ENCODE assay signal across 19 cellular contexts in the genomic region with DNA sequence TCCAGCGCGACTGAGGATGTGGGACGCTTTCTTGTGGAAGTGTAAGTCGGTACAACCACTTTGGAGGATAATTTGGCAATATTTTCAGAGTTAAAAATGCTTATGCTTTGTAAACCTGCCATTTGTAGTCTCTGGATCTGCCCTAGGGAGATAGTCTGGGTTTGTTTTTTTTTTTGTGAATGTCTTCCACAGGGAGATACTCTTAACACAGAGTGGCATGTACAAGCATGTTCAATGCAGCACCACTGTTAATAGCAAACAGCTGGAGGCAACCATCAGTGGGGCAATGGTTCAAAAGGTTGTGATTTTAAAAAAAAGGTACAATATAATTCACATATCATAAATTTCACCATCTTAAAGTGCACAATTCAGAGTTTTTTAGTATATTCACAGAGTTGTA. TPM values are rescaled to one million over a fixed set of nuclear protein-coding genes. Genes with fewer than 3 reads are reported as not detected.
A peak's percentile ranks its signal among the peaks of the same experiment; 100 is the strongest.
DNase-seq lines count a peak whose midpoint lies in the region; FAIRE-seq and TF ChIP-seq lines count a peak whose summit lies in the region.
"Had no signal": no experiment of that assay in that cellular context is flagged by ENCODE, and none has a peak within 500 bp of the region (broad histone marks: within the 10 kb centered on the region; RNA-seq: fewer than 3 reads in every experiment).

No MANE protein-coding gene starts in this region.

- no peak overlapping the region for H3K4me2 ChIP-seq in SK-N-SH

- H3K4me1 ChIP-seq in SK-N-SH (ENCODE audit: control insufficient read depth in 1 of 2, insufficient read depth in 2 of 2, low read depth in 1 of 2, low read length in 1 of 2) (peaks cover 0 to 7% of the 10 kb centered on the region in 2 experiments; a peak in 1 of 4 replicates), neutrophil (ENCODE audit: control insufficient read depth in 1 of 2, insufficient read depth in 1 of 2, low read depth in 1 of 2, low read length in 1 of 2) (peaks cover 57 to 65% of the 10 kb centered on the region in 2 experiments)
- H3K4me1 ChIP-seq in effector memory CD4-positive, alpha-beta T cell (ENCODE audit: control insufficient read depth, insufficient read depth, low read length, poor library complexity, severe bottlenecking), result no peaks in the 10 kb centered on the region

- DNase-seq in HTR-8/SVneo (ENCODE audit: insufficient read length, low spot score) (no peak), SK-N-SH (peak; percentile 44), epithelial cell of prostate (ENCODE audit: low read depth, low spot score) (no peak), HK-2 (ENCODE audit: unreplicated experiment) (no peak), retina (no peak)
- DNase-seq in activated T-cell treated with anti-CD3 and anti-CD28 coated beads, Interleukin-2, amount 50 U/mL, for 48 hours, result no peak
- DNase-seq in effector memory CD4-positive, alpha-beta T cell, result no peak
- DNase-seq: CD4-positive, alpha-beta T cell; DMS79; HCEC 1CT; MV-4-11; NCI-H1436; NCI-H2081; NCI-H345; NCI-H526 treated with DMSO at 0.1 percent for 48 hours; OCI-M1 had no signal

- POLR2A ChIA-PET in SK-N-SH (lab: Yijun Ruan, JAX), result no interaction called here

- no peaks in the 10 kb centered on the region for H3K27me3 ChIP-seq in SK-N-SH (ENCODE audit: insufficient read depth)
- H3K27me3 ChIP-seq in neutrophil, result no peaks in the 10 kb centered on the region
- H3K27me3 ChIP-seq in effector memory CD4-positive, alpha-beta T cell (replicated peaks; ENCODE audit: control insufficient read depth, insufficient read depth, low read length, poor library complexity, severe bottlenecking), result no peaks in the 10 kb centered on the region

- H3K36me3 ChIP-seq in SK-N-SH (replicated peaks in 1 of 2; ENCODE audit: control insufficient read depth in 1 of 2, insufficient read depth in 2 of 2, low read length in 1 of 2) (peaks cover 2% of the 10 kb centered on the region in 2 experiments), neutrophil (peaks cover 4% of the 10 kb centered on the region)
- peaks cover 18% of the 10 kb centered on the region for H3K36me3 ChIP-seq in effector memory CD4-positive, alpha-beta T cell (ENCODE audit: control insufficient read depth, insufficient read depth, low read length)

- H3K4me3 ChIP-seq in SK-N-SH (ENCODE audit: low read depth in 2 of 2, low read length in 1 of 2) (no peak overlapping the region), neutrophil (ENCODE audit: low read depth in 1 of 2, low read length in 1 of 2) (no peak overlapping the region)
- H3K4me3 ChIP-seq in effector memory CD4-positive, alpha-beta T cell (ENCODE audit: insufficient read depth, low read depth, low read length, poor library complexity, severe bottlenecking), result no peak overlapping the region

- H3K27ac ChIP-seq in SK-N-SH (ENCODE audit: low read depth in 2 of 2, low read length in 1 of 2), result peak overlapping the region; percentile 24 to 87; a peak in 3 of 4 replicates
- H3K27ac ChIP-seq in epithelial cell of prostate, result peak overlapping the region; percentile 51
- peak overlapping the region; percentile 52 for H3K27ac ChIP-seq in neutrophil
- no peak overlapping the region for H3K27ac ChIP-seq in effector memory CD4-positive, alpha-beta T cell (ENCODE audit: insufficient read depth, low read length, poor library complexity, severe bottlenecking)

- CTCF ChIA-PET in SK-N-SH (lab: Yijun Ruan, JAX), result interaction anchor here (1.0 to 12.7 kb wide), 3 partner anchors 8 to 225 kb away, joined by 3 to 249 read pairs (median 5); no protein-coding TSS in a partner anchor

- H3K9me2 ChIP-seq in SK-N-SH, result no peaks in the 10 kb centered on the region

- WGBS in SK-N-SH (ENCODE audit: low lambda C conversion rate), result 67% methylated on average over 4 of the region's 4 CpGs

- H3F3A ChIP-seq in SK-N-SH (replicated peaks; ENCODE audit: insufficient read depth), result no peaks in the 10 kb centered on the region

- H3K9me3 ChIP-seq in SK-N-SH (no peaks in the 10 kb centered on the region), neutrophil (no peaks in the 10 kb centered on the region)
- H3K9me3 ChIP-seq in effector memory CD4-positive, alpha-beta T cell (ENCODE audit: control insufficient read depth, low read length), result no peaks in the 10 kb centered on the region

- H3K9ac ChIP-seq in SK-N-SH, result no peak overlapping the region

- no peaks in the 10 kb centered on the region for H4K20me1 ChIP-seq in SK-N-SH (ENCODE audit: insufficient read depth)

- TF ChIP-seq CTCF in SK-N-SH (IDR thresholded peaks at IDR 0.05) (no peak), neutrophil (IDR thresholded peaks at IDR 0.05) (no peak)

- no peaks in the 10 kb centered on the region for H3K79me2 ChIP-seq in SK-N-SH (ENCODE audit: insufficient read depth)

- peak; percentile 79 for FAIRE-seq in HTR-8/SVneo (lab: Jason Lieb, UNC)
- FAIRE-seq: GM12891, GM19239 had no signal

- no peak overlapping the region; the same call in 1 of the 2 replicates for H2AFZ ChIP-seq in SK-N-SH (ENCODE audit: low read depth)

- no peak for TF ChIP-seq RAD21 in SK-N-SH (IDR thresholded peaks at IDR 0.05; ENCODE audit: low read length)

- TF ChIP-seq EP300 in SK-N-SH (IDR thresholded peaks at IDR 0.05; ENCODE audit: borderline replicate concordance in 1 of 2, low read depth in 1 of 2, low read length in 1 of 2), result no peak

TF ChIP-seq in SK-N-SH, 30 proteins besides CTCF, POLR2A, EP300 and RAD21:
- no peak for TF ChIP-seq ELF1 (IDR thresholded peaks at IDR 0.05)

RNA-seq across cellular contexts. Expression of gene SLC9A8, which starts 22.4 kb away (rescaled TPM):
- polyA plus RNA-seq in SK-N-SH (2012; rRNA removed), result 2.8 and 3.4 TPM in 2 replicates
- polyA plus RNA-seq in SK-N-SH (2012; cell fraction: cytosol; rRNA removed), result 1.4 and 2.1 TPM in 2 replicates
- 14.7 and 15.7 TPM in 2 replicates for polyA plus RNA-seq in SK-N-SH (2012; cell fraction: nucleus; rRNA removed)
